ENCODE assay signal across 27 cellular contexts in the genomic region with DNA sequence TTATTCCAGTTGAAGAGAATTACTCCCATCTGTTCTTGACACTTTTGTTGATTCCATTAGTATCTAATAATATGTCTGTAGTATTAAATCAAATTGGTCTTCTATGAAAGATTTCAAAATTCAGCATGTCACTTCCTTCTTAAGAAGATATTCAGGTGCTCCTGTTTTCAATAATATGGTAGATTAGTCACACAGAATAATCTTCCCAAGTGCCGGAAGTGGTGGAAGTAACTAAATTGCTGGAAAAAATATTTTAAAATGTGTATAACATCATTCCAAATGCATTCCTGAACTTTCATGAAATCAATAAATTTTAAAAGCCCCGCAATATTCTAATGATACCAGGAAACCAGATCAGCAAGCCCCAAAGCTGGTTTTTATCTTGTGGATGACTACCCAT.
"Had no signal": no experiment of that assay in that cellular context is flagged by ENCODE, and none has a peak within 500 bp of the region (broad histone marks: within the 10 kb centered on the region; RNA-seq: fewer than 3 reads in every experiment).

No MANE protein-coding gene starts in this region.

- H3K4me3 Mint-ChIP-seq: stimulated activated effector memory CD8-positive, alpha-beta T cell treated with anti-CD3 and anti-CD28 coated beads, Interleukin-12 subunit alpha, Interleukin-12 subunit beta, amount 100 ng/mL, for 72 hours; stimulated activated memory B cell treated with anti-CD40 and anti-IgM and Interleukin-4, amounts not matched to agents 10 μg/mL and 1 μg/mL and 100 μg/mL, for 72 hours; stimulated activated naive B cell treated with anti-CD40 and anti-IgM and Interleukin-4, amounts not matched to agents 10 μg/mL and 1 μg/mL and 100 μg/mL, for 72 hours; stimulated activated naive CD8-positive, alpha-beta T cell treated with anti-CD3 and anti-CD28 coated beads, Interleukin-15, amount 100 ng/mL, for 72 hours; stimulated activated naive CD8-positive, alpha-beta T cell treated with anti-CD3 and anti-CD28 coated beads, Interleukin-15, Interleukin-2, amounts not matched to agents 100 ng/mL and 50 ng/mL, for 24 hours; type B pancreatic cell had no signal

- H3K9me3 ChIP-seq: stomach, suprapubic skin, testis, thoracic aorta, thyroid gland, tibial artery, tibial nerve, transverse colon, upper lobe of left lung, upper lobe of right lung, uterus, vagina had no signal

- H3K4me3 ChIP-seq: stomach, suprapubic skin, testis, thoracic aorta, thyroid gland, tibial artery, tibial nerve, transverse colon, upper lobe of left lung, upper lobe of right lung, uterus, vagina had no signal

- H3K36me3 Mint-ChIP-seq: stimulated activated effector memory CD8-positive, alpha-beta T cell treated with anti-CD3 and anti-CD28 coated beads, Interleukin-12 subunit alpha, Interleukin-12 subunit beta, amount 100 ng/mL, for 72 hours; stimulated activated memory B cell treated with anti-CD40 and anti-IgM and Interleukin-4, amounts not matched to agents 10 μg/mL and 1 μg/mL and 100 μg/mL, for 72 hours; stimulated activated naive B cell treated with anti-CD40 and anti-IgM and Interleukin-4, amounts not matched to agents 10 μg/mL and 1 μg/mL and 100 μg/mL, for 72 hours; type B pancreatic cell had no signal

- H3K4me1 Mint-ChIP-seq: stimulated activated effector memory CD8-positive, alpha-beta T cell treated with anti-CD3 and anti-CD28 coated beads, Interleukin-12 subunit alpha, Interleukin-12 subunit beta, amount 100 ng/mL, for 72 hours; stimulated activated memory B cell treated with anti-CD40 and anti-IgM and Interleukin-4, amounts not matched to agents 10 μg/mL and 1 μg/mL and 100 μg/mL, for 72 hours; stimulated activated naive B cell treated with anti-CD40 and anti-IgM and Interleukin-4, amounts not matched to agents 10 μg/mL and 1 μg/mL and 100 μg/mL, for 72 hours; stimulated activated naive CD8-positive, alpha-beta T cell treated with anti-CD3 and anti-CD28 coated beads, Interleukin-15, amount 100 ng/mL, for 72 hours had no signal

- H3K36me3 ChIP-seq: stomach, suprapubic skin, thoracic aorta, thyroid gland, tibial artery, tibial nerve, transverse colon, upper lobe of left lung, upper lobe of right lung, uterus, vagina had no signal

- H3K9me3 Mint-ChIP-seq: stimulated activated memory B cell treated with anti-CD40 and anti-IgM and Interleukin-4, amounts not matched to agents 10 μg/mL and 1 μg/mL and 100 μg/mL, for 72 hours; stimulated activated naive B cell treated with anti-CD40 and anti-IgM and Interleukin-4, amounts not matched to agents 10 μg/mL and 1 μg/mL and 100 μg/mL, for 72 hours; stimulated activated naive CD8-positive, alpha-beta T cell treated with anti-CD3 and anti-CD28 coated beads, Interleukin-15, amount 100 ng/mL, for 72 hours; type B pancreatic cell had no signal

- H3K4me1 ChIP-seq: stomach, suprapubic skin, testis, thyroid gland, tibial artery, tibial nerve, transverse colon, upper lobe of left lung, upper lobe of right lung, uterus, vagina had no signal

- H3K27ac Mint-ChIP-seq: stimulated activated effector memory CD8-positive, alpha-beta T cell treated with anti-CD3 and anti-CD28 coated beads, Interleukin-12 subunit alpha, Interleukin-12 subunit beta, amount 100 ng/mL, for 72 hours; stimulated activated memory B cell treated with anti-CD40 and anti-IgM and Interleukin-4, amounts not matched to agents 10 μg/mL and 1 μg/mL and 100 μg/mL, for 72 hours; stimulated activated naive B cell treated with anti-CD40 and anti-IgM and Interleukin-4, amounts not matched to agents 10 μg/mL and 1 μg/mL and 100 μg/mL, for 72 hours; stimulated activated naive CD8-positive, alpha-beta T cell treated with anti-CD3 and anti-CD28 coated beads, Interleukin-15, amount 100 ng/mL, for 72 hours; stimulated activated naive CD8-positive, alpha-beta T cell treated with anti-CD3 and anti-CD28 coated beads, Interleukin-15, Interleukin-2, amounts not matched to agents 100 ng/mL and 50 ng/mL, for 24 hours; type B pancreatic cell had no signal

- H3K27me3 Mint-ChIP-seq: stimulated activated memory B cell treated with anti-CD40 and anti-IgM and Interleukin-4, amounts not matched to agents 10 μg/mL and 1 μg/mL and 100 μg/mL, for 72 hours; stimulated activated naive B cell treated with anti-CD40 and anti-IgM and Interleukin-4, amounts not matched to agents 10 μg/mL and 1 μg/mL and 100 μg/mL, for 72 hours; stimulated activated naive CD8-positive, alpha-beta T cell treated with anti-CD3 and anti-CD28 coated beads, Interleukin-15, amount 100 ng/mL, for 72 hours; stimulated activated naive CD8-positive, alpha-beta T cell treated with anti-CD3 and anti-CD28 coated beads, Interleukin-15, Interleukin-2, amounts not matched to agents 100 ng/mL and 50 ng/mL, for 24 hours had no signal

- H3K27me3 ChIP-seq: stomach, suprapubic skin, testis, thyroid gland, tibial artery, tibial nerve, transverse colon, upper lobe of left lung, upper lobe of right lung, uterus, vagina had no signal

- ATAC-seq: stimulated activated effector memory CD8-positive, alpha-beta T cell treated with anti-CD3 and anti-CD28 coated beads, Interleukin-12 subunit alpha, Interleukin-12 subunit beta, amount 100 ng/mL, for 72 hours; stimulated activated memory B cell treated with anti-CD40 and anti-IgM and Interleukin-4, amounts not matched to agents 10 μg/mL and 1 μg/mL and 100 μg/mL, for 72 hours; stimulated activated naive B cell treated with anti-CD40 and anti-IgM and Interleukin-4, amounts not matched to agents 10 μg/mL and 1 μg/mL and 100 μg/mL, for 72 hours; stimulated activated naive CD8-positive, alpha-beta T cell treated with anti-CD3 and anti-CD28 coated beads, Interleukin-15, amount 100 ng/mL, for 72 hours; stimulated activated naive CD8-positive, alpha-beta T cell treated with anti-CD3 and anti-CD28 coated beads, Interleukin-15, Interleukin-2, amounts not matched to agents 100 U/mL and 50 U/mL, for 24 hours; upper lobe of right lung had no signal

- DNase-seq: stimulated activated CD4-positive, alpha-beta T cell treated with anti-CD3 and anti-CD28 coated beads, Interleukin-2, amount 100 ng/mL, for 48 hours; stimulated activated CD4-positive, alpha-beta T cell treated with anti-CD3 and anti-CD28 coated beads, Interleukin-4, amount 100 ng/mL, for 1 hour; stimulated activated CD4-positive, alpha-beta T cell treated with anti-CD3 and anti-CD28 coated beads, Interleukin-4, amount 100 ng/mL, for 24 hours; stimulated activated CD4-positive, alpha-beta T cell treated with anti-CD3 and anti-CD28 coated beads, Interleukin-4, amount 100 ng/mL, for 4 hours; stimulated activated CD8-positive, alpha-beta memory T cell treated with anti-CD3 and anti-CD28 coated beads, Interleukin-4, amount 100 ng/mL, for 48 hours; stimulated activated naive B cell treated with anti-CD40 and anti-IgM and Interleukin-4, amounts not matched to agents 10 μg/mL and 1 μg/mL and 100 μg/mL, for 72 hours; stimulated activated naive CD4-positive, alpha-beta T cell; stimulated activated naive CD4-positive, alpha-beta T cell treated with Interleukin-2 at 50 U/mL for 16 hours; stimulated activated naive CD8-positive, alpha-beta T cell treated with anti-CD3 and anti-CD28 coated beads, Interleukin-15, amount 100 ng/mL, for 72 hours; stimulated activated naive CD8-positive, alpha-beta T cell treated with anti-CD3 and anti-CD28 coated beads, Interleukin-15, Interleukin-2, amounts not matched to agents 100 U/mL and 50 U/mL, for 24 hours; stomach; substantia nigra; testis; thyroid gland; tibial artery; transverse colon; upper lobe of left lung; upper lobe of right lung; uterus had no signal

- H3K27ac ChIP-seq: stomach, suprapubic skin, testis, thoracic aorta, thyroid gland, tibial artery, tibial nerve, transverse colon, upper lobe of left lung, upper lobe of right lung, uterus, vagina had no signal
